1 cellular context compared by ENCODE assay signal in genomic region chr2:182854405-182855105, GRCh38.
TF ChIP-seq lines count a peak whose summit lies in the region.

No MANE protein-coding gene starts in this region.

TF ChIP-seq in IMR-90, 13 proteins besides CTCF, POLR2A, EP300 and RAD21:
- TF ChIP-seq SMC3 (IDR thresholded peaks at IDR 0.05; ENCODE audit: low read depth, low read length) (no peak), BHLHE40 (IDR thresholded peaks at IDR 0.05; ENCODE audit: low read depth, low read length) (no peak), NFE2L2 (IDR thresholded peaks at IDR 0.05; ENCODE audit: low read depth, low read length) (no peak), CHD1 (IDR thresholded peaks at IDR 0.05; ENCODE audit: low read depth, low read length) (no peak), MAZ (IDR thresholded peaks at IDR 0.05; ENCODE audit: borderline replicate concordance, low read depth, low read length) (no peak), CEBPB (IDR thresholded peaks at IDR 0.05; ENCODE audit: low read depth, low read length) (no peak), MAFK (IDR thresholded peaks at IDR 0.05; ENCODE audit: low read depth, low read length) (no peak), FOS (IDR thresholded peaks at IDR 0.05; ENCODE audit: low read depth, low read length) (no peak), RCOR1 (IDR thresholded peaks at IDR 0.05; ENCODE audit: insufficient replicate concordance, low read length) (no peak), USF2 (IDR thresholded peaks at IDR 0.05; ENCODE audit: low read depth, low read length) (no peak), MXI1 (IDR thresholded peaks at IDR 0.05; ENCODE audit: borderline replicate concordance, low read depth, low read length) (no peak)
